ENCODE assay signal across 21 cellular contexts in genomic region chr2:110807520-110807919, GRCh38.
A peak's percentile ranks its signal among the peaks of the same experiment; 100 is the strongest.
DNase-seq lines count a peak whose midpoint lies in the region; ATAC-seq, FAIRE-seq and TF ChIP-seq lines count a peak whose summit lies in the region.
"Had no signal": no experiment of that assay in that cellular context is flagged by ENCODE, and none has a peak within 500 bp of the region (broad histone marks: within the 10 kb centered on the region; RNA-seq: fewer than 3 reads in every experiment).

No MANE protein-coding gene starts in this region.

- H3K36me3 Mint-ChIP-seq in natural killer cell treated with Interleukin-12 subunit alpha and Interleukin-12 subunit beta and Interleukin-15 and Interleukin-18, amount 100 ng/mL, for 72 hours = peaks cover 10% of the 10 kb centered on the region
- H3K36me3 Mint-ChIP-seq in natural killer cell = no peaks in the 10 kb centered on the region
- H3K36me3 Mint-ChIP-seq in T-helper 17 cell (ENCODE audit: low read depth) = no peaks in the 10 kb centered on the region
- H3K36me3 Mint-ChIP-seq in glutamatergic neuron (ENCODE audit: unreplicated experiment) = peaks cover 7% of the 10 kb centered on the region
- H3K36me3 Mint-ChIP-seq in activated T-cell treated with anti-CD3 and anti-CD28 coated beads, Interleukin-2, amount 50 U/mL, for 72 hours (ENCODE audit: insufficient read depth in 2 of 2) = peaks cover 2 to 4% of the 10 kb centered on the region in 2 donors
- H3K36me3 Mint-ChIP-seq: activated naive CD4-positive, alpha-beta T cell treated with anti-CD3 and anti-CD28 coated beads, Interleukin-2, amount 50 U/mL, for 24 hours had no signal

- 72 to 76% methylated on average over 12 of the region's 12 CpGs for WGBS in pancreas, 2 donors

- ATAC-seq in natural killer cell treated with Interleukin-12 subunit alpha and Interleukin-12 subunit beta and Interleukin-15 and Interleukin-18, amount 100 ng/mL, for 72 hours = no peak
- ATAC-seq in natural killer cell (no peak), T-helper 17 cell (no peak), pancreas (no peak)
- no peak for ATAC-seq in activated T-cell treated with anti-CD3 and anti-CD28 coated beads, Interleukin-2, amount 50 U/mL, for 72 hours (replicated peaks in 1 of 2)
- ATAC-seq: A549, mucosa of descending colon had no signal

- H3K27ac Mint-ChIP-seq in natural killer cell treated with Interleukin-12 subunit alpha and Interleukin-12 subunit beta and Interleukin-15 and Interleukin-18, amount 100 ng/mL, for 72 hours = peak overlapping the region; percentile 15 to 89
- H3K27ac Mint-ChIP-seq in natural killer cell (peak overlapping the region in 1 of 2 donors; percentile 71), T-helper 17 cell (peak overlapping the region; percentile 82), glutamatergic neuron (ENCODE audit: unreplicated experiment) (peak overlapping the region; percentile 65)
- no peak overlapping the region for H3K27ac Mint-ChIP-seq in activated T-cell treated with anti-CD3 and anti-CD28 coated beads, Interleukin-2, amount 50 U/mL, for 72 hours
- H3K27ac Mint-ChIP-seq: activated naive CD4-positive, alpha-beta T cell treated with anti-CD3 and anti-CD28 coated beads, Interleukin-2, amount 50 U/mL, for 24 hours; progenitor cell of endocrine pancreas; T-helper 2 cell treated with Interferon-gamma antibody and Interleukin-4, amounts not matched to agents 5 μg/mL and 100 μg/mL, for 36 hours had no signal

- TF ChIP-seq CTCF in natural killer cell (IDR thresholded peaks at IDR 0.05) = no peak
- TF ChIP-seq CTCF in glutamatergic neuron (IDR thresholded peaks at IDR 0.05; ENCODE audit: partially characterized antibody, unreplicated experiment) = no peak
- TF ChIP-seq CTCF in pancreas (IDR thresholded peaks at IDR 0.05) = no peak

- no peak for DNase-seq in natural killer cell treated with Interleukin-12 subunit alpha and Interleukin-12 subunit beta and Interleukin-15 and Interleukin-18, amount 100 ng/mL, for 72 hours (ENCODE audit: low spot score)
- DNase-seq in natural killer cell (no peak), T-helper 17 cell (no peak), glutamatergic neuron (no peak), SIG-M5 treated with dmso at 0.1 percent for 504 hours (lab: John Stamatoyannopoulos, UW; ENCODE audit: unreplicated experiment) (no peak), pancreas (no peak)
- DNase-seq in activated CD4-positive, CD25-positive, alpha-beta regulatory T cell treated with anti-CD3 and anti-CD28 coated beads, Interleukin-2, amount 50 U/mL, for 72 hours = no peak
- DNase-seq in activated T-cell treated with anti-CD3 and anti-CD28 coated beads, Interleukin-2, amount 50 U/mL, for 72 hours = no peak
- DNase-seq: activated CD4-positive, alpha-beta T cell treated with anti-CD3 and anti-CD28 coated beads for 48 hours; activated T-cell treated with anti-CD3 and anti-CD28 coated beads for 4 hours; Caco-2; cerebellar nuclear complex; GOT3; heart right ventricle; mucosa of descending colon; NCI-H2107; SIG-M5 had no signal

- intact Hi-C loops in natural killer cell (cut with micrococcal nuclease) = no loop called here
- intact Hi-C loops in pancreas (cut with DNase I) = no loop called here

- H3K27me3 ChIP-seq in pancreas = peaks cover 0 to 7% (median 0%) of the 10 kb centered on the region in 4 donors

- peaks cover 73 to 75% of the 10 kb centered on the region in 2 donors for H3K4me1 Mint-ChIP-seq in natural killer cell treated with Interleukin-12 subunit alpha and Interleukin-12 subunit beta and Interleukin-15 and Interleukin-18, amount 100 ng/mL, for 72 hours (ENCODE audit: low read depth in 2 of 2)
- H3K4me1 Mint-ChIP-seq in natural killer cell = peaks cover 37 to 45% of the 10 kb centered on the region in 2 donors
- H3K4me1 Mint-ChIP-seq in T-helper 17 cell = peaks cover 17% of the 10 kb centered on the region
- H3K4me1 Mint-ChIP-seq in glutamatergic neuron (ENCODE audit: low read depth, unreplicated experiment) = peaks cover 6% of the 10 kb centered on the region
- peaks cover 38% of the 10 kb centered on the region for H3K4me1 Mint-ChIP-seq in activated T-cell treated with anti-CD3 and anti-CD28 coated beads, Interleukin-2, amount 50 U/mL, for 72 hours (ENCODE audit: low read depth)

- H3K4me1 ChIP-seq in pancreas = no peaks in the 10 kb centered on the region
- H3K4me1 ChIP-seq: Caco-2 had no signal

- H3K27me3 Mint-ChIP-seq in natural killer cell treated with Interleukin-12 subunit alpha and Interleukin-12 subunit beta and Interleukin-15 and Interleukin-18, amount 100 ng/mL, for 72 hours = peaks cover 0 to 7% of the 10 kb centered on the region in 2 donors
- H3K27me3 Mint-ChIP-seq in natural killer cell (ENCODE audit: low read depth in 2 of 2) (peaks cover 0 to 10% of the 10 kb centered on the region in 2 donors), T-helper 17 cell (peaks cover 9% of the 10 kb centered on the region), glutamatergic neuron (ENCODE audit: unreplicated experiment) (no peaks in the 10 kb centered on the region)
- H3K27me3 Mint-ChIP-seq in activated T-cell treated with anti-CD3 and anti-CD28 coated beads, Interleukin-2, amount 50 U/mL, for 72 hours (ENCODE audit: low read depth) = peaks cover 68% of the 10 kb centered on the region

- no peaks in the 10 kb centered on the region for H3K36me3 ChIP-seq in pancreas
- H3K36me3 ChIP-seq: heart right ventricle had no signal

- no peak overlapping the region for H3K4me3 ChIP-seq in pancreas
- H3K4me3 ChIP-seq: A549, heart right ventricle, mucosa of descending colon had no signal

- FAIRE-seq in pancreas (lab: Jason Lieb, UNC) = no peak
- FAIRE-seq: A549 had no signal

- H3K9me3 ChIP-seq in T-helper 17 cell (ENCODE audit: control insufficient read depth, low read length, poor library complexity, severe bottlenecking) (no peaks in the 10 kb centered on the region), pancreas (no peaks in the 10 kb centered on the region)
- H3K9me3 ChIP-seq: mucosa of descending colon had no signal

- no peak overlapping the region for H3K4me3 Mint-ChIP-seq in natural killer cell treated with Interleukin-12 subunit alpha and Interleukin-12 subunit beta and Interleukin-15 and Interleukin-18, amount 100 ng/mL, for 72 hours
- H3K4me3 Mint-ChIP-seq in natural killer cell (no peak overlapping the region), T-helper 17 cell (no peak overlapping the region), glutamatergic neuron (ENCODE audit: unreplicated experiment) (no peak overlapping the region)
- H3K4me3 Mint-ChIP-seq in activated T-cell treated with anti-CD3 and anti-CD28 coated beads, Interleukin-2, amount 50 U/mL, for 72 hours = no peak overlapping the region
- H3K4me3 Mint-ChIP-seq: activated naive CD4-positive, alpha-beta T cell treated with anti-CD3 and anti-CD28 coated beads, Interleukin-2, amount 50 U/mL, for 24 hours; T-helper 2 cell treated with Interferon-gamma antibody and Interleukin-4, amounts not matched to agents 5 μg/mL and 100 μg/mL, for 36 hours had no signal

- H3K27ac ChIP-seq in pancreas = no peak overlapping the region
- H3K27ac ChIP-seq: A549, heart right ventricle had no signal

- peaks cover 11% of the 10 kb centered on the region for H3K9me3 Mint-ChIP-seq in natural killer cell treated with Interleukin-12 subunit alpha and Interleukin-12 subunit beta and Interleukin-15 and Interleukin-18, amount 100 ng/mL, for 72 hours
- H3K9me3 Mint-ChIP-seq in natural killer cell (no peaks in the 10 kb centered on the region), glutamatergic neuron (ENCODE audit: unreplicated experiment) (peaks cover 8% of the 10 kb centered on the region)
- peaks cover 3 to 9% of the 10 kb centered on the region in 2 donors for H3K9me3 Mint-ChIP-seq in activated T-cell treated with anti-CD3 and anti-CD28 coated beads, Interleukin-2, amount 50 U/mL, for 72 hours
- H3K9me3 Mint-ChIP-seq: activated naive CD4-positive, alpha-beta T cell treated with anti-CD3 and anti-CD28 coated beads, Interleukin-2, amount 50 U/mL, for 24 hours had no signal
